In the genomic region with DNA sequence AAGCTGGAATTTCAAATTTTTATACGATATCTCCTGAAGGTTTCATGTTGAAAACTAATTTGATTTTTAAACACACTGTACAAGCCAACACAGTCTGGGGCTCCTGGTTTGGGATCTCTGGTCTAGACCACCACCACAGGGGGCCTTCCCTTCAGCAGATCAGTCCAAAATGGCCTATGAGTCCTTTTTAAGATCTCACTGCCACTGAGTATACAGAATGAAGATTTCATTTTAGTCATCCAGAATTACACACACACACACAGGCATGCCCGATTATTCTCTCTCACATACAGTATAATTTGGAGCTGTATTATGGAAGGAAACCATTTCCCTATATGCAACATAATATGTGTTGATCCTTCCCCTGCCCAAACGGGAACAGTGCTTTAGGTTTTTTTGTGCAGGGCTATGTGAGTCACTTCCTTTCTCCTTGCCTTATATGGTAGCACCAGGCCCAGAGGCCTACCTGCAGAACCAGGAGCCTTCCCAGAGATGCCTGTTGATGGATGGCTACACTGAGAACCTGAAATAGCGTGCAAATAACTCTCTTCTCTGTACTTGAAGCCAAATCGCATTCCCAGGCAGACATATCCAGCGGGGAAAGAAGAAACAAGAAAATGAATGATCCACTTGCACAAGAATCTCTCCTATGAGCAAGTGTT, we compare ENCODE assay signal across 1 cellular context.
TF ChIP-seq lines count a peak whose summit lies in the region.

No MANE protein-coding gene starts in this region.

TF ChIP-seq in HEK293, 187 proteins besides CTCF, POLR2A, EP300 and RAD21 (continued from another document):
- TF ChIP-seq, protein P1, sequence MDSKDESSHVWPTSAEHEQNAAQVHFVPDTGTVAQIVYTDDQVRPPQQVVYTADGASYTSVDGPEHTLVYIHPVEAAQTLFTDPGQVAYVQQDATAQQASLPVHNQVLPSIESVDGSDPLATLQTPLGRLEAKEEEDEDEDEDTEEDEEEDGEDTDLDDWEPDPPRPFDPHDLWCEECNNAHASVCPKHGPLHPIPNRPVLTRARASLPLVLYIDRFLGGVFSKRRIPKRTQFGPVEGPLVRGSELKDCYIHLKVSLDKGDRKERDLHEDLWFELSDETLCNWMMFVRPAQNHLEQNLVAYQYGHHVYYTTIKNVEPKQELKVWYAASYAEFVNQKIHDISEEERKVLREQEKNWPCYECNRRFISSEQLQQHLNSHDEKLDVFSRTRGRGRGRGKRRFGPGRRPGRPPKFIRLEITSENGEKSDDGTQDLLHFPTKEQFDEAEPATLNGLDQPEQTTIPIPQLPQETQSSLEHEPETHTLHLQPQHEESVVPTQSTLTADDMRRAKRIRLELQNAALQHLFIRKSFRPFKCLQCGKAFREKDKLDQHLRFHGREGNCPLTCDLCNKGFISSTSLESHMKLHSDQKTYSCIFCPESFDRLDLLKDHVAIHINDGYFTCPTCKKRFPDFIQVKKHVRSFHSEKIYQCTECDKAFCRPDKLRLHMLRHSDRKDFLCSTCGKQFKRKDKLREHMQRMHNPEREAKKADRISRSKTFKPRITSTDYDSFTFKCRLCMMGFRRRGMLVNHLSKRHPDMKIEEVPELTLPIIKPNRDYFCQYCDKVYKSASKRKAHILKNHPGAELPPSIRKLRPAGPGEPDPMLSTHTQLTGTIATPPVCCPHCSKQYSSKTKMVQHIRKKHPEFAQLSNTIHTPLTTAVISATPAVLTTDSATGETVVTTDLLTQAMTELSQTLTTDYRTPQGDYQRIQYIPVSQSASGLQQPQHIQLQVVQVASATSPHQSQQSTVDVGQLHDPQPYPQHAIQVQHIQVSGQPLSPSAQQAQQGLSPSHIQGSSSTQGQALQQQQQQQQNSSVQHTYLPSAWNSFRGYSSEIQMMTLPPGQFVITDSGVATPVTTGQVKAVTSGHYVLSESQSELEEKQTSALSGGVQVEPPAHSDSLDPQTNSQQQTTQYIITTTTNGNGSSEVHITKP (tag by site-specific recombination; IDR thresholded peaks at IDR 0.05): peak; percentile 96
- TF ChIP-seq, protein P2, sequence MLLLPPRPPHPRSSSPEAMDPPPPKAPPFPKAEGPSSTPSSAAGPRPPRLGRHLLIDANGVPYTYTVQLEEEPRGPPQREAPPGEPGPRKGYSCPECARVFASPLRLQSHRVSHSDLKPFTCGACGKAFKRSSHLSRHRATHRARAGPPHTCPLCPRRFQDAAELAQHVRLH (tag by site-specific recombination; IDR thresholded peaks at IDR 0.05): 0 out of 2 replicates have a peak, but pooled peaks have one; percentile 15
- TF ChIP-seq ZBTB20 (tag by site-specific recombination; IDR thresholded peaks at IDR 0.05): 0 out of 2 replicates have a peak, but pooled peaks have one; percentile 18
TF ChIP-seq in HEK293: peak in this region for 11.
